11 cellular contexts compared by ENCODE assay signal in the genomic region with DNA sequence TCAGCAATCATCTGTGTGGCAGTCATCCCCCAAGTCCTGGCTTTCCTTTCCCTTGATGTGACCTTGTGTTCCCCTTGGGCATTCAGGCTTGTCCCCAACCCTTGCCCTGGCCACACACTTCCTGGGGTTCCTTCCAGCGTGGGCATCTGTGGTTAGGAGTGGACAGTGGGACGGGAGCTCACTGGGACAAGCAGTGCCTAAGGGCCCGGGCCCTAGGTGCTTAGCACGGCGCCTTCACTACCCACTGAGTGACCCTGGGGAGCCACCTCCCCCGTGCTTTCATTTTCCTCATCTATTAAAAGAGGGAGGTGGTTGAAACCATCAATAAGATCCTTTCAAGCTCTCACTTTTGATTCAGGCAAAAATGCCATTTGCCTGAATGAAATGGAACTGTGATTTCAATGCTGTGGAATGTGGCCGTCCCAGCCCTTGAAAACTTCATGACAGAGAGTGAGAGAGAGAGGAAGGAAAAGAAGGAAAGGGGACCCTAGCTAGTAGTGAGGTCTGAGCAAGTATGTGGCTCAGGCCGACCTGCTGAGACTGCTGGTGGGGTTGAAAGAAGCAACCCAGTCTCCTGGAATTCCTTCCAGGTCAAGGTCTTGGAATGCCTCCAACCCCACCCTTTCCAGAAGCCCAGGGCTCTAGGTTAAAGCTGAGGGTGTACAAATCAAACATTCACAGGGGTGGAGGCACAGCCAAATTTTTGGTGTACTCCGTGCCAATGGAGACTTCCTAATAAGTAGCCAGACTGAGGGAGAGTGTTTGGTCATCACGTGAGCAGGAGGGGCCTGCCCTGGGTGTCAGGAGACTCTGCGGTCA.
A peak's percentile ranks its signal among the peaks of the same experiment; 100 is the strongest.
DNase-seq lines count a peak whose midpoint lies in the region; ATAC-seq, FAIRE-seq and TF ChIP-seq lines count a peak whose summit lies in the region.
"Had no signal": no experiment of that assay in that cellular context is flagged by ENCODE, and none has a peak within 500 bp of the region (broad histone marks: within the 10 kb centered on the region; RNA-seq: fewer than 3 reads in every experiment).

No MANE protein-coding gene starts in this region.

- TF ChIP-seq POLR2A in testis (IDR thresholded peaks at IDR 0.05), result no peak

- no peak for TF ChIP-seq CTCF in cardiac fibroblast (IDR thresholded peaks at IDR 0.05; ENCODE audit: low read depth, low read length)
- TF ChIP-seq CTCF in kidney (IDR thresholded peaks at IDR 0.05; ENCODE audit: borderline replicate concordance, extremely low read depth, insufficient read depth), result no peak
- TF ChIP-seq CTCF in testis (IDR thresholded peaks at IDR 0.05), result no peak

- peak overlapping the region; percentile 37 to 62 for H3K27ac ChIP-seq in kidney (ENCODE audit: low read depth in 2 of 2, low read length in 2 of 2)
- peak overlapping the region in 1 of 2 donors; percentile 5 for H3K27ac ChIP-seq in testis
- H3K27ac ChIP-seq: HL-60 had no signal

- WGBS in testis, 2 donors, result 55 to 58% methylated on average over 11 of the region's 11 CpGs

- DNase-seq in HS-27A (ENCODE audit: low read depth), result peak; percentile 53
- DNase-seq in cardiac fibroblast (ENCODE audit: low read depth in 2 of 2), result peak; percentile 53 to 59
- peak; percentile 81 for DNase-seq in kidney
- DNase-seq in testis, result peak; percentile 64
- no peak for DNase-seq in activated CD4-positive, alpha-beta T cell treated with anti-CD3 and anti-CD28 coated beads, Interleukin-2, amount 50 U/mL, for 1 hour
- DNase-seq: GDM1, NCI-H774 had no signal

- no peak overlapping the region for H3K9ac ChIP-seq in kidney (ENCODE audit: low read length in 2 of 2)

- H3K36me3 ChIP-seq in kidney (ENCODE audit: control insufficient read depth in 1 of 2, insufficient read depth in 2 of 2, low read length in 2 of 2) (no peaks in the 10 kb centered on the region), testis (ENCODE audit: low read depth, missing control alignments) (no peaks in the 10 kb centered on the region)

- H3K9me3 ChIP-seq in kidney (ENCODE audit: control insufficient read depth in 1 of 2, low read length in 2 of 2) (peaks cover 2 to 8% of the 10 kb centered on the region in 2 donors), testis (no peaks in the 10 kb centered on the region)

- H3K4me1 ChIP-seq in kidney (ENCODE audit: control insufficient read depth in 1 of 2, insufficient read depth in 1 of 2, low read depth in 1 of 2, low read length in 2 of 2) (peaks cover 3 to 8% of the 10 kb centered on the region in 2 donors), testis (peaks cover 22% of the 10 kb centered on the region)

- H3K4me3 ChIP-seq in cardiac fibroblast (replicated peaks in 1 of 2; ENCODE audit: low read depth in 2 of 2, low read length in 2 of 2) (no peak overlapping the region), kidney (ENCODE audit: low read length in 2 of 2) (no peak overlapping the region), testis (no peak overlapping the region)

- H3K27me3 ChIP-seq in testis, result no peaks in the 10 kb centered on the region

- ATAC-seq in GM21447 (IDR thresholded peaks at IDR 0.05; ENCODE audit: unreplicated experiment), result no peak
- ATAC-seq in HG03159 (IDR thresholded peaks at IDR 0.05; ENCODE audit: unreplicated experiment), result no peak
- no peak for ATAC-seq in HG02642 (IDR thresholded peaks at IDR 0.05; ENCODE audit: poor library complexity, unreplicated experiment)

- intact Hi-C loops in kidney (cut with DNase I), result no loop called here
- intact Hi-C loops in testis (cut with DNase I; ENCODE audit: low total_unique reads), result no loop called here

- no peak for FAIRE-seq in kidney (lab: Jason Lieb, UNC)
